ENCODE assay signal across 8 cellular contexts in the genomic region with DNA sequence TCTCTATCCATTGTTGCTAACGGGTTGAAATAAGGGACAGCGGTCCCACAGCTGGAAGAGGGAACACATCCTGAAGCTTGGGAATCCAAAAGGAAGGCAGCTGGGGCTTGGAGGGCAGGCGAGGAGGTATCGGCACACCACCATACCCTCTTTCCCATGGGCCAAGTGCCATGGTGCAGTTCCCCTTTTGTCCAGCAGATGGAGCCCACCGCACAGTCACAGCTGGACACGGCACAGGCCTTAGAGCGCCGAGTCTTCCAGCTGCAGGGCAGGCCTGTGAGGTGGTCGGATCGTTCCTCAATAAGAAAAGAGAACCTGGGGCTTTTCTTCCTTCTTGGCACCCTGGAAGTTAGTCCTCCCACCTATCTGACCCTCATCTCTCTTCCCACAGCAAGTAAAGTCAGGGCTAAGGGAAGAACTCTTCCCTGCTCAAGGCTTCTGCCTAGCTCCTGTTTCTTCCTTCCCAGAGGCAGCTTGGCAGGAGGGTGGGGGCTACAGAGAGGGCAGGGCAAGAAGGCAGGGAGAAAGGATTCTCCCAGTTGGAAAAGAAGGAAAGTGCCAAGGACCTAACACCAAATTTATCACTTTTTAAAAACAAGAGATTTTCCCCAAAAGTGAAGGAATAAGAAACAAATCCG. TPM values are rescaled to one million over a fixed set of nuclear protein-coding genes. Genes with fewer than 3 reads are reported as not detected.
A peak's percentile ranks its signal among the peaks of the same experiment; 100 is the strongest.
DNase-seq lines count a peak whose midpoint lies in the region; ATAC-seq and TF ChIP-seq lines count a peak whose summit lies in the region.

No MANE protein-coding gene starts in this region.

- H3K36me3 ChIP-seq in colonic mucosa, result no peaks in the 10 kb centered on the region

- intact Hi-C loops in colonic mucosa (cut with DNase I), result no loop called here
- intact Hi-C loops in lower leg skin (cut with DNase I; ENCODE audit: low total_unique reads), result no loop called here

- no peaks in the 10 kb centered on the region for H3K4me1 ChIP-seq in colonic mucosa

- H3K4me3 ChIP-seq in AG04450 (ENCODE audit: low read depth, low read length) (no peak overlapping the region), colonic mucosa (no peak overlapping the region), lower leg skin (ENCODE audit: low read depth, poor library complexity, severe bottlenecking) (no peak overlapping the region)

- POLR2A ChIA-PET in AG04450 (lab: Yijun Ruan, JAX), result no interaction called here

- DNase-seq in AG04450 (ENCODE audit: low read depth, low spot score) (peak; percentile 26), NCI-H2029 treated with DMSO at 0.1 percent for 48 hours (lab: John Stamatoyannopoulos, UW) (peak; percentile 37), colonic mucosa (peak; percentile 85), lower leg skin (ENCODE audit: low spot score in 2 of 2) (peak; percentile 85 to 98)
- peak; percentile 77 to 87 for DNase-seq in activated CD4-positive, alpha-beta T cell treated with anti-CD3 and anti-CD28 coated beads for 24 hours (ENCODE audit: low read depth in 2 of 2)
- DNase-seq in stimulated activated CD4-positive, alpha-beta T cell treated with anti-CD3 and anti-CD28 coated beads, TNF-alpha, amount 100 ng/mL, for 48 hours (ENCODE audit: low read depth in 3 of 3), result peak; percentile 70 to 80 (median 77)

- H3K27ac ChIP-seq in AG04450 (ENCODE audit: low read depth, low read length) (no peak overlapping the region), colonic mucosa (no peak overlapping the region)

- peak; percentile 98 for TF ChIP-seq CTCF in AG04450 (IDR thresholded peaks at IDR 0.05; ENCODE audit: low read depth, low read length)
- TF ChIP-seq CTCF in colonic mucosa (IDR thresholded peaks at IDR 0.05), result peak; percentile 99
- peak in 1 of 3 donors; percentile 97 for TF ChIP-seq CTCF in lower leg skin (IDR thresholded peaks at IDR 0.05)

- H3K9me3 ChIP-seq in AG04450 (ENCODE audit: control insufficient read depth, insufficient read depth, low read length), result no peaks in the 10 kb centered on the region
- H3K9me3 ChIP-seq in colonic mucosa, result no peaks in the 10 kb centered on the region

- no peak overlapping the region for H3K9ac ChIP-seq in colonic mucosa (ENCODE audit: low read depth in 2 of 2, low read length in 2 of 2)

- no peak for TF ChIP-seq POLR2A in lower leg skin (IDR thresholded peaks at IDR 0.05)

- peaks cover 4% of the 10 kb centered on the region for H3K27me3 ChIP-seq in AG04450 (ENCODE audit: control insufficient read depth, insufficient read depth, low read length)
- H3K27me3 ChIP-seq in colonic mucosa, result no peaks in the 10 kb centered on the region

- 10 to 11% methylated on average over 11 of the region's 11 CpGs for WGBS in lower leg skin, 2 donors

- ATAC-seq in GM18502 (IDR thresholded peaks at IDR 0.05; ENCODE audit: poor library complexity, unreplicated experiment) (peak; percentile 97), HG02884 (IDR thresholded peaks at IDR 0.05; ENCODE audit: unreplicated experiment) (peak; percentile 93)

- CTCF ChIA-PET in AG04450 (lab: Charles Lee), result interaction anchor here (0.6 to 3.1 kb wide), 18 partner anchors 9 to 487 kb away, joined by 3 to 15 read pairs (median 4); no protein-coding TSS in a partner anchor

RNA-seq across cellular contexts. Expression of a gene that starts 8.6 kb away (rescaled TPM):
- polyA plus RNA-seq in AG04450 (2011; rRNA removed), result not detected in 2 replicates
- polyA minus RNA-seq in AG04450 (2011; rRNA and poly(A)+ RNA removed), result not detected in 2 replicates
- total RNA-seq in colonic mucosa (1 to 10 TPM in 1 of 2 donors, not detected in 1; 5.2 TPM), lower leg skin (10 to 100 TPM in 1 of 4 donors, 1 to 10 TPM in 3; 1.3 to 11.5 (median 5.2) TPM)

RNA-seq across cellular contexts. Expression of a gene that starts 30.4 kb away (rescaled TPM):
- polyA plus RNA-seq in AG04450 (2011; rRNA removed), result not detected in 2 replicates
- not detected in 2 replicates for polyA minus RNA-seq in AG04450 (2011; rRNA and poly(A)+ RNA removed)
- total RNA-seq in colonic mucosa, result 1 to 10 TPM in 1 of 2 donors, under 1 TPM in 1; 0.40 to 1.0 TPM
- 1 to 10 TPM; 1.9 to 3.7 (median 3.2) TPM for total RNA-seq in lower leg skin

RNA-seq across cellular contexts. Expression of a gene that starts 54.9 kb away (rescaled TPM):
- polyA plus RNA-seq in AG04450 (2011; rRNA removed), result not detected in 2 replicates
- polyA minus RNA-seq in AG04450 (2011; rRNA and poly(A)+ RNA removed), result not detected in 2 replicates
- not detected for total RNA-seq in colonic mucosa
- under 1 TPM in 1 of 4 donors, not detected in 3; 0.68 TPM for total RNA-seq in lower leg skin

Comparison
In these comparisons a context has a peak if more than half of its experiments do, and no peak if none do; other contexts are left out.
1. DNase-seq: peak in every context shown above with its lines; median percentile 92 in lower leg skin; 85 in colonic mucosa; 82 in activated CD4-positive, alpha-beta T cell treated with anti-CD3 and anti-CD28 coated beads for 24 hours; 77 in stimulated activated CD4-positive, alpha-beta T cell treated with anti-CD3 and anti-CD28 coated beads, TNF-alpha, amount 100 ng/mL, for 48 hours; 37 in NCI-H2029 treated with DMSO at 0.1 percent for 48 hours; 26 in AG04450.